8 cellular contexts compared by ENCODE assay signal in genomic region chr11:111603633-111604130, GRCh38. TPM values are rescaled to one million over a fixed set of nuclear protein-coding genes. Genes with fewer than 3 reads are reported as not detected.
DNase-seq lines count a peak whose midpoint lies in the region; ATAC-seq and TF ChIP-seq lines count a peak whose summit lies in the region.

No MANE protein-coding gene starts in this region.

- no peaks in the 10 kb centered on the region for H3K9me3 ChIP-seq in adipocyte (ENCODE audit: control insufficient read depth, low read length)
- H3K9me3 ChIP-seq in thoracic aorta = no peaks in the 10 kb centered on the region

- H3K36me3 ChIP-seq in adipocyte (ENCODE audit: control insufficient read depth, insufficient read depth, low read length, severe bottlenecking) (no peaks in the 10 kb centered on the region), thoracic aorta (no peaks in the 10 kb centered on the region)

- H3K27ac ChIP-seq in layer of hippocampus (ENCODE audit: low read depth, low read length) (peak overlapping the region; percentile 94), thoracic aorta (peak overlapping the region; percentile 33 to 89)

- H3K4me1 Mint-ChIP-seq in activated CD4-positive, alpha-beta T cell treated with anti-CD3 and anti-CD28 coated beads, Interleukin-2, amount 10 ng/mL, durations not matched to agents 24 days and 14 days = peaks cover 23% of the 10 kb centered on the region

- peak overlapping the region; percentile 90 for H3K4me3 Mint-ChIP-seq in activated CD4-positive, alpha-beta T cell treated with anti-CD3 and anti-CD28 coated beads, Interleukin-2, amount 10 ng/mL, durations not matched to agents 24 days and 14 days

- H3K9me3 Mint-ChIP-seq in activated CD4-positive, alpha-beta T cell treated with anti-CD3 and anti-CD28 coated beads, Interleukin-2, amount 10 ng/mL, durations not matched to agents 24 days and 14 days = no peaks in the 10 kb centered on the region

- H3K36me3 Mint-ChIP-seq in activated CD4-positive, alpha-beta T cell treated with anti-CD3 and anti-CD28 coated beads, Interleukin-2, amount 10 ng/mL, durations not matched to agents 24 days and 14 days (ENCODE audit: low read depth) = peaks cover 1% of the 10 kb centered on the region

- H3K27me3 ChIP-seq in adipocyte (replicated peaks; ENCODE audit: control insufficient read depth, insufficient read depth, low read length) (no peaks in the 10 kb centered on the region), layer of hippocampus (ENCODE audit: control insufficient read depth, insufficient read depth, low read length) (no peaks in the 10 kb centered on the region), thoracic aorta (replicated peaks; ENCODE audit: insufficient read depth) (no peaks in the 10 kb centered on the region)

- DNase-seq in activated CD4-positive, alpha-beta T cell treated with anti-CD3 and anti-CD28 coated beads, Interleukin-2, amount 10 ng/mL, durations not matched to agents 24 days and 14 days = no peak
- no peak for DNase-seq in activated CD4-positive, alpha-beta T cell treated with anti-CD3 and anti-CD28 coated beads, Interleukin-2, amount 50 U/mL, for 1 hour
- DNase-seq in adipocyte (ENCODE audit: low read depth) (peak; percentile 36), thoracic aorta (ENCODE audit: low spot score) (no peak), hepatic stellate cell (ENCODE audit: low spot score) (no peak), GOT3 (lab: John Stamatoyannopoulos, UW) (no peak)

- H3K4me3 ChIP-seq in adipocyte (ENCODE audit: low read length) (peak overlapping the region; percentile 98), thoracic aorta (peak overlapping the region; percentile 97)

- intact Hi-C loops in activated CD4-positive, alpha-beta T cell treated with anti-CD3 and anti-CD28 coated beads, Interleukin-2, amount 10 ng/mL, durations not matched to agents 24 days and 14 days (cut with micrococcal nuclease) = loop anchor here (1.0 to 5.0 kb wide), 7 partner anchors 76 to 483 kb away; partner anchors contain the start of genes ALG9, DLAT, NKAPD1 and PIH1D2

- ATAC-seq in thoracic aorta (ENCODE audit: insufficient number of reproducible peaks, low FRiP score, low read depth) = no peak
- ATAC-seq in HG03039 (IDR thresholded peaks at IDR 0.05; ENCODE audit: unreplicated experiment) = no peak

- peaks cover 3% of the 10 kb centered on the region for H3K27me3 Mint-ChIP-seq in activated CD4-positive, alpha-beta T cell treated with anti-CD3 and anti-CD28 coated beads, Interleukin-2, amount 10 ng/mL, durations not matched to agents 24 days and 14 days

- TF ChIP-seq CTCF in thoracic aorta (IDR thresholded peaks at IDR 0.05) = no peak

- H3K4me1 ChIP-seq in adipocyte (ENCODE audit: control insufficient read depth, insufficient read depth, low read length) = peaks cover 45% of the 10 kb centered on the region
- peaks cover 21 to 24% of the 10 kb centered on the region in 2 donors for H3K4me1 ChIP-seq in thoracic aorta (ENCODE audit: control insufficient read depth in 1 of 2, low read depth in 2 of 2)

- H3K27ac Mint-ChIP-seq in activated CD4-positive, alpha-beta T cell treated with anti-CD3 and anti-CD28 coated beads, Interleukin-2, amount 10 ng/mL, durations not matched to agents 24 days and 14 days = peak overlapping the region; percentile 90

- H3K9ac ChIP-seq in adipocyte (ENCODE audit: low read length) = peak overlapping the region; percentile 96

RNA-seq across cellular contexts. Expression of gene SIK2, which starts 1.4 kb away (rescaled TPM):
- 8.2 and 9.0 TPM in 2 replicates for total RNA-seq in activated CD4-positive, alpha-beta T cell treated with anti-CD3 and anti-CD28 coated beads, Interleukin-2, amount 10 ng/mL, durations not matched to agents 24 days and 14 days
- 10 to 100 TPM in 1 of 2 donors, 1 to 10 TPM in 1; 9.9 to 15.0 TPM for total RNA-seq in thoracic aorta
